7 cellular contexts compared by ENCODE assay signal in genomic region chr6:24908555-24908954, GRCh38. TPM values are rescaled to one million over a fixed set of nuclear protein-coding genes. Genes with fewer than 3 reads are reported as not detected.
DNase-seq lines count a peak whose midpoint lies in the region; ATAC-seq and TF ChIP-seq lines count a peak whose summit lies in the region.

No MANE protein-coding gene starts in this region.

- no peak overlapping the region for H3K9ac ChIP-seq in skeletal muscle satellite cell (ENCODE audit: low read depth, low read length)

- no peaks in the 10 kb centered on the region for H3K9me3 ChIP-seq in skeletal muscle satellite cell (replicated peaks; ENCODE audit: low read length)

- H3K4me2 ChIP-seq in skeletal muscle satellite cell (ENCODE audit: low read length) = peak overlapping the region; percentile 82

- H3K4me1 ChIP-seq in skeletal muscle satellite cell (ENCODE audit: control insufficient read depth, insufficient read depth, low read length) = peaks cover 35% of the 10 kb centered on the region

- DNase-seq in GM03348 (ENCODE audit: low spot score) = peak; percentile 43
- peak; percentile 18 for DNase-seq in NCI-H2227 (lab: John Stamatoyannopoulos, UW; ENCODE audit: unreplicated experiment)
- DNase-seq in effector memory CD8-positive, alpha-beta T cell = no peak
- DNase-seq in GM10266 (ENCODE audit: extremely low spot score) = no peak
- no peak for DNase-seq in NCI-H1694 (lab: John Stamatoyannopoulos, UW)

- H3K27me3 Mint-ChIP-seq in effector memory CD8-positive, alpha-beta T cell = no peaks in the 10 kb centered on the region

- no peak for TF ChIP-seq CTCF in GM10266 (IDR thresholded peaks at IDR 0.05; ENCODE audit: control insufficient read depth, insufficient read depth, low read depth, missing control alignments)

- no peaks in the 10 kb centered on the region for H3K36me3 ChIP-seq in skeletal muscle satellite cell (ENCODE audit: insufficient read depth, low read length)

- peaks cover 67% of the 10 kb centered on the region for H3K27me3 ChIP-seq in skeletal muscle satellite cell (ENCODE audit: control insufficient read depth, insufficient read depth, low read length)

- ATAC-seq in effector memory CD8-positive, alpha-beta T cell (replicated peaks) = no peak
- ATAC-seq in HG02852 (IDR thresholded peaks at IDR 0.05; ENCODE audit: unreplicated experiment) = no peak

- no peaks in the 10 kb centered on the region for H3K9me3 Mint-ChIP-seq in effector memory CD8-positive, alpha-beta T cell

- peaks cover 84 to 96% of the 10 kb centered on the region in 2 donors for H3K4me1 Mint-ChIP-seq in effector memory CD8-positive, alpha-beta T cell (ENCODE audit: low read depth in 2 of 2)

- H3K27ac Mint-ChIP-seq in effector memory CD8-positive, alpha-beta T cell = peak overlapping the region; percentile 94 to 98

- H3K4me3 ChIP-seq in skeletal muscle satellite cell (ENCODE audit: low read length) = no peak overlapping the region

- H3K36me3 Mint-ChIP-seq in effector memory CD8-positive, alpha-beta T cell (ENCODE audit: insufficient read depth) = peaks cover 59% of the 10 kb centered on the region

- H3K4me3 Mint-ChIP-seq in effector memory CD8-positive, alpha-beta T cell = peak overlapping the region; percentile 82 to 99

RNA-seq across cellular contexts. Expression of gene RIPOR2, which starts 27.2 kb away (rescaled TPM):
- total RNA-seq in skeletal muscle satellite cell (2012; rRNA removed) = 0.25 and 1.1 TPM in 2 replicates

Comparison
In these comparisons a context has a peak if more than half of its experiments do, and no peak if none do; other contexts are left out.
1. DNase-seq: peak in GM03348 (single experiment) and NCI-H2227 (single experiment); none in effector memory CD8-positive, alpha-beta T cell (0 of 3), GM10266 (single experiment) and NCI-H1694 (single experiment).